In the genomic region with DNA sequence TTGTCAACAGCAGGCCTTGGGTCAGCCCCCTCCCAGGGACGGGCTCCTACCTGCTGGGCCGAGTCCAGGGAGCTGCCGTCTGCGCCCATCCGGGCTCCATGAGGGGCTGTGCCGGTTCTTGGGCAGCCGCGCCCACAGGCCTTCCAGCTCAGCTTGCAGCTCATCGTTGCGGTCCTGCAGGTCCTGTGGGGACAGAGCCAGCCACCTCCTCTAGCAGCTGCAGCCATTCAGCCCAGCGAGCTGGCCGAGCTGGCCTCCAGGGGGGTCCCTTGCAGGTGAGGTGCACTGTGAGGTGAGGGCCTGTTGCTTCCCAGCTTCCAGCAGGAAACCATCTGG, we compare ENCODE assay signal across 15 cellular contexts.
DNase-seq lines count a peak whose midpoint lies in the region; ATAC-seq and TF ChIP-seq lines count a peak whose summit lies in the region.
"Had no signal": no experiment of that assay in that cellular context is flagged by ENCODE, and none has a peak within 500 bp of the region (broad histone marks: within the 10 kb centered on the region; RNA-seq: fewer than 3 reads in every experiment).

No MANE protein-coding gene starts in this region.

- no peak overlapping the region for H2BK15ac ChIP-seq in IMR-90 (ENCODE audit: low read depth, low read length)

- no peak overlapping the region for H3K4me3 ChIP-seq in right atrium auricular region
- no peak overlapping the region for H3K4me3 ChIP-seq in IMR-90 (ENCODE audit: insufficient read depth, low read depth, low read length)
- H3K4me3 ChIP-seq: BLaER1 treated with 17β-estradiol and CSF1 and Interleukin-3, amounts not matched to agents 10 nM and 100 nM had no signal

- H3K9ac ChIP-seq in IMR-90 (ENCODE audit: low read depth, low read length): no peak overlapping the region
- H3K9ac ChIP-seq: BLaER1 treated with 17β-estradiol and CSF1 and Interleukin-3, amounts not matched to agents 10 nM and 100 nM had no signal

- intact Hi-C loops in Right ventricle myocardium inferior (cut with DNase I): loop anchor here (10.0 kb wide), 1 partner anchor 63 kb away; no protein-coding TSS in a partner anchor
- intact Hi-C loops in IMR-90 (cut with micrococcal nuclease): loop anchor here (10.0 kb wide), 1 partner anchor 113 kb away; no protein-coding TSS in a partner anchor
- intact Hi-C loops in activated CD4-positive, alpha-beta memory T cell treated with anti-CD3 and anti-CD28 coated beads for 36 hours (cut with micrococcal nuclease): no loop called here

- H3K18ac ChIP-seq in IMR-90 (ENCODE audit: low read depth, low read length): no peak overlapping the region

- in situ Hi-C loops in IMR-90 (cut with MboI; ENCODE audit: low sequenced_read_pairs): no loop called here

- H4K91ac ChIP-seq in IMR-90 (ENCODE audit: insufficient read depth, low read depth, low read length): no peak overlapping the region

- H3K56ac ChIP-seq in IMR-90 (ENCODE audit: extremely low read depth, insufficient read depth, low read length): no peak overlapping the region

- CTCF ChIA-PET in IMR-90 (lab: Yijun Ruan, JAX) (no interaction called here), WTC11 (lab: Charles Lee) (interaction anchor here (1.2 to 2.7 kb wide), 2 partner anchors 11 to 50 kb away, joined by 3 to 13 read pairs; no protein-coding TSS in a partner anchor)
- CTCF ChIA-PET in activated CD4-positive, alpha-beta memory T cell treated with anti-CD3 and anti-CD28 coated beads for 36 hours (lab: Charles Lee): interaction anchor here (1.0 kb wide), 1 partner anchor 12 kb away, joined by 4 read pairs; no protein-coding TSS in a partner anchor

- peaks cover 0 to 14% of the 10 kb centered on the region in 2 donors for H3K4me1 ChIP-seq in right atrium auricular region
- H3K4me1 ChIP-seq in IMR-90 (ENCODE audit: control insufficient read depth, insufficient read depth, low read length): peaks cover 3% of the 10 kb centered on the region

- H3K14ac ChIP-seq in IMR-90 (replicated peaks; ENCODE audit: low read depth, low read length): no peak overlapping the region

- no peak overlapping the region for H2BK5ac ChIP-seq in IMR-90 (ENCODE audit: low read depth, low read length, poor library complexity, severe bottlenecking)

- H3K27me3 ChIP-seq in right atrium auricular region (no peaks in the 10 kb centered on the region), IMR-90 (ENCODE audit: control insufficient read depth, insufficient read depth, low read length) (no peaks in the 10 kb centered on the region)

- no peak overlapping the region for H2AFZ ChIP-seq in IMR-90 (replicated peaks; ENCODE audit: low read length, poor library complexity)

- no peak overlapping the region for H3K27ac ChIP-seq in right atrium auricular region
- no peak overlapping the region for H3K27ac ChIP-seq in IMR-90 (ENCODE audit: insufficient read depth, low read length)
- H3K27ac ChIP-seq: BLaER1 treated with 17β-estradiol and CSF1 and Interleukin-3, amounts not matched to agents 10 nM and 100 nM had no signal

- H3K4me3 Mint-ChIP-seq in WTC11: no peak overlapping the region
- no peak overlapping the region for H3K4me3 Mint-ChIP-seq in type B pancreatic cell
- H3K4me3 Mint-ChIP-seq in activated CD4-positive, alpha-beta memory T cell treated with anti-CD3 and anti-CD28 coated beads for 36 hours: no peak overlapping the region
- H3K4me3 Mint-ChIP-seq: CD8-positive, alpha-beta T cell; H9 had no signal

- H3K9me3 Mint-ChIP-seq in WTC11 (no peaks in the 10 kb centered on the region), type B pancreatic cell (no peaks in the 10 kb centered on the region)
- no peaks in the 10 kb centered on the region for H3K9me3 Mint-ChIP-seq in activated CD4-positive, alpha-beta memory T cell treated with anti-CD3 and anti-CD28 coated beads for 36 hours
- H3K9me3 Mint-ChIP-seq: CD8-positive, alpha-beta T cell; H9 had no signal

- H3K4ac ChIP-seq in IMR-90 (ENCODE audit: low read depth, low read length): no peak overlapping the region

- no peak for TF ChIP-seq POLR2A in IMR-90 (IDR thresholded peaks at IDR 0.05; ENCODE audit: low read depth, low read length)
- no peak for TF ChIP-seq POLR2A in GM18505 (IDR thresholded peaks at IDR 0.05; ENCODE audit: borderline replicate concordance, extremely low read depth, insufficient read depth, insufficient read length)

- H3K79me1 ChIP-seq in IMR-90 (ENCODE audit: low read depth in 1 of 2, low read length in 2 of 2): no peaks in the 10 kb centered on the region

- no peak overlapping the region for H3K23ac ChIP-seq in IMR-90 (ENCODE audit: low read depth, low read length)

- no peak overlapping the region for H4K8ac ChIP-seq in IMR-90 (ENCODE audit: low read depth in 2 of 2, low read length in 2 of 2)

- no peak overlapping the region for H2BK20ac ChIP-seq in IMR-90 (ENCODE audit: low read depth, low read length)

- dilution Hi-C loops in IMR-90 (cut with HindIII; ENCODE audit: low sequenced_read_pairs, unreplicated experiment): no loop called here

- BruUV-seq in IMR-90 (replicated peaks; lab: Mats Ljungman, UMichigan): no TSS peak

- peak overlapping the region; percentile 65; the same call in 1 of the 2 replicates for H3K27ac Mint-ChIP-seq in WTC11
- no peak overlapping the region for H3K27ac Mint-ChIP-seq in type B pancreatic cell
- H3K27ac Mint-ChIP-seq in activated CD4-positive, alpha-beta memory T cell treated with anti-CD3 and anti-CD28 coated beads for 36 hours: no peak overlapping the region
- H3K27ac Mint-ChIP-seq: CD8-positive, alpha-beta T cell had no signal

- no peak overlapping the region for H4K5ac ChIP-seq in IMR-90 (ENCODE audit: low read depth, low read length)

- TF ChIP-seq CTCF in right atrium auricular region (IDR thresholded peaks at IDR 0.05): no peak
- no peak for TF ChIP-seq CTCF in IMR-90 (conservative IDR thresholded peaks at IDR 0.05; ENCODE audit: low read depth, low read length)
- TF ChIP-seq CTCF in WTC11 (IDR thresholded peaks at IDR 0.05): no peak
- peak; percentile 10 for TF ChIP-seq CTCF in type B pancreatic cell (conservative IDR thresholded peaks at IDR 0.05)

- no peak overlapping the region for H2BK120ac ChIP-seq in IMR-90 (ENCODE audit: low read depth, low read length)

- no peaks in the 10 kb centered on the region for H3K9me1 ChIP-seq in IMR-90 (ENCODE audit: insufficient read depth, low read length)

- H3K27me3 Mint-ChIP-seq in WTC11 (ENCODE audit: low read depth) (no peaks in the 10 kb centered on the region), type B pancreatic cell (no peaks in the 10 kb centered on the region)
- H3K27me3 Mint-ChIP-seq in activated CD4-positive, alpha-beta memory T cell treated with anti-CD3 and anti-CD28 coated beads for 36 hours: no peaks in the 10 kb centered on the region

- no peaks in the 10 kb centered on the region for H4K20me1 ChIP-seq in IMR-90 (ENCODE audit: insufficient read depth, low read length)
- H4K20me1 ChIP-seq: BLaER1 treated with 17β-estradiol and CSF1 and Interleukin-3, amounts not matched to agents 10 nM and 100 nM had no signal

- POLR2A ChIA-PET in IMR-90 (lab: Charles Lee; ENCODE audit: unreplicated experiment): no interaction called here
- POLR2A ChIA-PET in WTC11 (lab: Charles Lee): no interaction called here
- POLR2A ChIA-PET in activated CD4-positive, alpha-beta memory T cell treated with anti-CD3 and anti-CD28 coated beads for 36 hours (lab: Charles Lee): no interaction called here

- DNase-seq in Right ventricle myocardium inferior (ENCODE audit: missing footprints) (peak; percentile 13), right atrium auricular region (ENCODE audit: low spot score) (no peak), IMR-90 (no peak), WTC11 (ENCODE audit: low spot score) (no peak), type B pancreatic cell (ENCODE audit: extremely low spot score, unreplicated experiment) (no peak)
- DNase-seq in activated CD4-positive, alpha-beta memory T cell treated with anti-CD3 and anti-CD28 coated beads for 36 hours: no peak
- DNase-seq: 8988T; Calu3; CD8-positive, alpha-beta T cell; DMS79 treated with DMSO at 0.1 percent for 48 hours; EL; H9 had no signal

- no peak for TF ChIP-seq RAD21 in IMR-90 (IDR thresholded peaks at IDR 0.05; ENCODE audit: low read length)

- H3K9me3 ChIP-seq in right atrium auricular region (no peaks in the 10 kb centered on the region), IMR-90 (ENCODE audit: control insufficient read depth, insufficient read depth, low read length) (no peaks in the 10 kb centered on the region)
- H3K9me3 ChIP-seq: BLaER1 treated with 17β-estradiol and CSF1 and Interleukin-3, amounts not matched to agents 10 nM and 100 nM had no signal

- WGBS in IMR-90 (ENCODE audit: extremely low coverage in 2 of 2, insufficient read length in 1 of 2), 2 experiments: 93% methylated on average over 8 of the region's 12 CpGs; no CpG with 5 or more reads in 1 of the 2 experiments

- H3K4me2 ChIP-seq in IMR-90 (ENCODE audit: low read depth, low read length): no peak overlapping the region

- H3K36me3 ChIP-seq in right atrium auricular region (peaks cover 3% of the 10 kb centered on the region), IMR-90 (ENCODE audit: control insufficient read depth, insufficient read depth, low read length) (peaks cover 41% of the 10 kb centered on the region)
- H3K36me3 ChIP-seq: BLaER1 treated with 17β-estradiol and CSF1 and Interleukin-3, amounts not matched to agents 10 nM and 100 nM had no signal

- no peak overlapping the region for H2AK5ac ChIP-seq in IMR-90 (ENCODE audit: low read depth, low read length)

- no peak for ATAC-seq in Right ventricle myocardium inferior
- ATAC-seq in IMR-90 (ENCODE audit: low read depth): no peak
- no peak for ATAC-seq in WTC11
- no peak for ATAC-seq in GM18505 (IDR thresholded peaks at IDR 0.05; ENCODE audit: unreplicated experiment)
- no peak for ATAC-seq in GM19463 (IDR thresholded peaks at IDR 0.05; ENCODE audit: unreplicated experiment)
- ATAC-seq: CD8-positive, alpha-beta T cell had no signal

- H2AK9ac ChIP-seq in IMR-90 (replicated peaks; ENCODE audit: low read depth, low read length, poor library complexity): peak overlapping the region; percentile 28

- peaks cover 7% of the 10 kb centered on the region for H3K4me1 Mint-ChIP-seq in WTC11
- peaks cover 5% of the 10 kb centered on the region for H3K4me1 Mint-ChIP-seq in type B pancreatic cell (ENCODE audit: unreplicated experiment)
- H3K4me1 Mint-ChIP-seq in activated CD4-positive, alpha-beta memory T cell treated with anti-CD3 and anti-CD28 coated beads for 36 hours (ENCODE audit: low read depth): peaks cover 22% of the 10 kb centered on the region

- H3K36me3 Mint-ChIP-seq in WTC11 (peaks cover 41% of the 10 kb centered on the region), type B pancreatic cell (peaks cover 8% of the 10 kb centered on the region)
- H3K36me3 Mint-ChIP-seq in activated CD4-positive, alpha-beta memory T cell treated with anti-CD3 and anti-CD28 coated beads for 36 hours: no peaks in the 10 kb centered on the region
- H3K36me3 Mint-ChIP-seq: CD8-positive, alpha-beta T cell had no signal

TF ChIP-seq in IMR-90, 13 proteins besides CTCF, POLR2A, EP300 and RAD21 (continues in another document):
- no peak for TF ChIP-seq RCOR1 (IDR thresholded peaks at IDR 0.05; ENCODE audit: insufficient replicate concordance, low read length)

TF ChIP-seq in WTC11, 78 proteins besides CTCF, POLR2A, EP300 and RAD21 (continues in another document):
- TF ChIP-seq ATF1 (CRISPR knock-in tag; IDR thresholded peaks at IDR 0.05): no peak
